ENCODE assay signal across 1 cellular context in the genomic region with DNA sequence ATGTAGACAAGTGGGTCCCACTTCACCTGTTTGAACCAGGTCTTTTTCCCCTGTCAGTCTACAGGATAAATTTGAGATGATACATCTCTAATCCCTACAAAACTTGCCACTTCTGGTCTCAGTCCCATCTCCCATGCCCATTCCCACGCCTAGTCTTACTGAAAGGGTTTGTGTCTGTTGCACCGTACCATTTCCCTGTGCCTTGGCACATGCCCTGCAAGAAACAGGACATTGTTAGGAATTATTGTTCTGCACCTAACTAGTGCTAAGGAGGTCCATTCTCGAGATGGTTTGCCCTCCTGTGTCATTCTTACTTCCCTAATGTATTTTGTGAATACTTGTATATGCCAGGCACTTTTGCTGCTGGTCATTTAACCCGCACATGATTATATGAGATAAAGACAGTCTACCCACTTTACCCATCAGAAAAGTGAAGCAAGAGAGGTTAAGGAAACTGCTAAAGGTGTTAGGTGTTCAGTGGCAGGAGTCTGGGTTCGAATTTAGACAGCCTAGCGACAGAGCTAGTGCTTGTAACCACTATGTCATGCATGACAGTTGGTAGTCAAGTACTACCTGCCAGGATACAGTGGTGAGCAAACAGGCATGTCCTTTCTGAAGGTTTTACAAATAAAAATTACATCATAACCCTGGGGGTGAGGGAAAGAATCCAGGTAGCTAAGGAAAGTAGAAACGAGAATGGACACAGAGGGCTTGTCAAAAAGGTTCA.
TF ChIP-seq lines count a peak whose summit lies in the region.

No MANE protein-coding gene starts in this region.

TF ChIP-seq in HCT116, 20 proteins besides CTCF, POLR2A, EP300 and RAD21:
- TF ChIP-seq, protein P1, sequence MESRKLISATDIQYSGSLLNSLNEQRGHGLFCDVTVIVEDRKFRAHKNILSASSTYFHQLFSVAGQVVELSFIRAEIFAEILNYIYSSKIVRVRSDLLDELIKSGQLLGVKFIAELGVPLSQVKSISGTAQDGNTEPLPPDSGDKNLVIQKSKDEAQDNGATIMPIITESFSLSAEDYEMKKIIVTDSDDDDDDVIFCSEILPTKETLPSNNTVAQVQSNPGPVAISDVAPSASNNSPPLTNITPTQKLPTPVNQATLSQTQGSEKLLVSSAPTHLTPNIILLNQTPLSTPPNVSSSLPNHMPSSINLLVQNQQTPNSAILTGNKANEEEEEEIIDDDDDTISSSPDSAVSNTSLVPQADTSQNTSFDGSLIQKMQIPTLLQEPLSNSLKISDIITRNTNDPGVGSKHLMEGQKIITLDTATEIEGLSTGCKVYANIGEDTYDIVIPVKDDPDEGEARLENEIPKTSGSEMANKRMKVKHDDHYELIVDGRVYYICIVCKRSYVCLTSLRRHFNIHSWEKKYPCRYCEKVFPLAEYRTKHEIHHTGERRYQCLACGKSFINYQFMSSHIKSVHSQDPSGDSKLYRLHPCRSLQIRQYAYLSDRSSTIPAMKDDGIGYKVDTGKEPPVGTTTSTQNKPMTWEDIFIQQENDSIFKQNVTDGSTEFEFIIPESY (IDR thresholded peaks at IDR 0.05; ENCODE audit: extremely low read depth, insufficient replicate concordance, low read length), result no peak
- no peak for TF ChIP-seq CEBPB (IDR thresholded peaks at IDR 0.05; ENCODE audit: low read depth)
- TF ChIP-seq, protein P2, sequence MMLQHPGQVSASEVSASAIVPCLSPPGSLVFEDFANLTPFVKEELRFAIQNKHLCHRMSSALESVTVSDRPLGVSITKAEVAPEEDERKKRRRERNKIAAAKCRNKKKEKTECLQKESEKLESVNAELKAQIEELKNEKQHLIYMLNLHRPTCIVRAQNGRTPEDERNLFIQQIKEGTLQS (IDR thresholded peaks at IDR 0.05), result no peak
- no peak for TF ChIP-seq CBX3 (IDR thresholded peaks at IDR 0.05; ENCODE audit: low read depth)
- TF ChIP-seq EZH2 (IDR thresholded peaks at IDR 0.05), result no peak
- TF ChIP-seq, protein P3, sequence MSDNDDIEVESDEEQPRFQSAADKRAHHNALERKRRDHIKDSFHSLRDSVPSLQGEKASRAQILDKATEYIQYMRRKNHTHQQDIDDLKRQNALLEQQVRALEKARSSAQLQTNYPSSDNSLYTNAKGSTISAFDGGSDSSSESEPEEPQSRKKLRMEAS (IDR thresholded peaks at IDR 0.05), result no peak
- TF ChIP-seq YY1 (IDR thresholded peaks at IDR 0.05; ENCODE audit: extremely low read depth, insufficient replicate concordance, low read depth, low read length), result no peak
- no peak for TF ChIP-seq FOSL1 (IDR thresholded peaks at IDR 0.05; ENCODE audit: low read depth)
- no peak for TF ChIP-seq ZNF274 (IDR thresholded peaks at IDR 0.05; ENCODE audit: low read depth, low read length)
- TF ChIP-seq ELF1 (IDR thresholded peaks at IDR 0.05; ENCODE audit: borderline replicate concordance, low read depth), result no peak
- no peak for TF ChIP-seq SRF (IDR thresholded peaks at IDR 0.05; ENCODE audit: low read depth)
- no peak; the same call in 1 of the 2 replicates for TF ChIP-seq POLR2AphosphoS5 (IDR thresholded peaks at IDR 0.05; ENCODE audit: low read depth, low read length)
- no peak for TF ChIP-seq SP1 (IDR thresholded peaks at IDR 0.05; ENCODE audit: low read depth)
- no peak for TF ChIP-seq EZH2phosphoT487 (IDR thresholded peaks at IDR 0.05; ENCODE audit: borderline replicate concordance)
- TF ChIP-seq, protein P4, sequence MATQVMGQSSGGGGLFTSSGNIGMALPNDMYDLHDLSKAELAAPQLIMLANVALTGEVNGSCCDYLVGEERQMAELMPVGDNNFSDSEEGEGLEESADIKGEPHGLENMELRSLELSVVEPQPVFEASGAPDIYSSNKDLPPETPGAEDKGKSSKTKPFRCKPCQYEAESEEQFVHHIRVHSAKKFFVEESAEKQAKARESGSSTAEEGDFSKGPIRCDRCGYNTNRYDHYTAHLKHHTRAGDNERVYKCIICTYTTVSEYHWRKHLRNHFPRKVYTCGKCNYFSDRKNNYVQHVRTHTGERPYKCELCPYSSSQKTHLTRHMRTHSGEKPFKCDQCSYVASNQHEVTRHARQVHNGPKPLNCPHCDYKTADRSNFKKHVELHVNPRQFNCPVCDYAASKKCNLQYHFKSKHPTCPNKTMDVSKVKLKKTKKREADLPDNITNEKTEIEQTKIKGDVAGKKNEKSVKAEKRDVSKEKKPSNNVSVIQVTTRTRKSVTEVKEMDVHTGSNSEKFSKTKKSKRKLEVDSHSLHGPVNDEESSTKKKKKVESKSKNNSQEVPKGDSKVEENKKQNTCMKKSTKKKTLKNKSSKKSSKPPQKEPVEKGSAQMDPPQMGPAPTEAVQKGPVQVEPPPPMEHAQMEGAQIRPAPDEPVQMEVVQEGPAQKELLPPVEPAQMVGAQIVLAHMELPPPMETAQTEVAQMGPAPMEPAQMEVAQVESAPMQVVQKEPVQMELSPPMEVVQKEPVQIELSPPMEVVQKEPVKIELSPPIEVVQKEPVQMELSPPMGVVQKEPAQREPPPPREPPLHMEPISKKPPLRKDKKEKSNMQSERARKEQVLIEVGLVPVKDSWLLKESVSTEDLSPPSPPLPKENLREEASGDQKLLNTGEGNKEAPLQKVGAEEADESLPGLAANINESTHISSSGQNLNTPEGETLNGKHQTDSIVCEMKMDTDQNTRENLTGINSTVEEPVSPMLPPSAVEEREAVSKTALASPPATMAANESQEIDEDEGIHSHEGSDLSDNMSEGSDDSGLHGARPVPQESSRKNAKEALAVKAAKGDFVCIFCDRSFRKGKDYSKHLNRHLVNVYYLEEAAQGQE (IDR thresholded peaks at IDR 0.05; ENCODE audit: low read depth), result no peak
